In genomic region chr3:187112934-187113793, GRCh38 we compare ENCODE assay signal across 8 cellular contexts. TPM values are rescaled to one million over a fixed set of nuclear protein-coding genes. Genes with fewer than 3 reads are reported as not detected.
A peak's percentile ranks its signal among the peaks of the same experiment; 100 is the strongest.
DNase-seq lines count a peak whose midpoint lies in the region; ATAC-seq and TF ChIP-seq lines count a peak whose summit lies in the region.

No MANE protein-coding gene starts in this region.

- no peak for DNase-seq in right atrium auricular region (ENCODE audit: low spot score)
- no peak for DNase-seq in left ventricle myocardium superior
- DNase-seq in NCI-H69 (lab: John Stamatoyannopoulos, UW) = peak; percentile 3
- no peak for DNase-seq in dorsolateral prefrontal cortex
- DNase-seq in osteoblast (ENCODE audit: insufficient read length, low spot score, missing footprints) = no peak
- no peak for DNase-seq in aorta
- DNase-seq in epidermal melanocyte (ENCODE audit: insufficient read length, low spot score) = no peak

- intact Hi-C loops in left ventricle myocardium superior (cut with micrococcal nuclease) (no loop called here), dorsolateral prefrontal cortex (cut with DNase I) (no loop called here), aorta (cut with DNase I) (loop anchor here in 1 of 2 donors (5.0 kb wide), 1 partner anchor 54 kb away; no protein-coding TSS in a partner anchor)

- ATAC-seq in left ventricle myocardium superior (no peak), GM18867 (IDR thresholded peaks at IDR 0.05; ENCODE audit: unreplicated experiment) (no peak), aorta (ENCODE audit: low FRiP score) (no peak)

- H4K20me1 ChIP-seq in osteoblast (ENCODE audit: insufficient read depth, low read length) = no peaks in the 10 kb centered on the region

- H3K79me2 ChIP-seq in osteoblast (ENCODE audit: insufficient read depth, low read length) = no peaks in the 10 kb centered on the region

- no peak overlapping the region for H3K4me2 ChIP-seq in osteoblast (ENCODE audit: insufficient read depth, low read length)

- H3K4me3 ChIP-seq in right atrium auricular region (no peak overlapping the region), dorsolateral prefrontal cortex (no peak overlapping the region), osteoblast (ENCODE audit: insufficient read depth, low read length) (no peak overlapping the region), aorta (ENCODE audit: low read length in 2 of 2) (no peak overlapping the region)

- no peak overlapping the region for H3K27ac ChIP-seq in right atrium auricular region
- no peak overlapping the region for H3K27ac ChIP-seq in dorsolateral prefrontal cortex
- H3K27ac ChIP-seq in osteoblast (ENCODE audit: low read depth, low read length) = no peak overlapping the region
- H3K27ac ChIP-seq in aorta (ENCODE audit: low read depth in 1 of 2, low read length in 2 of 2) = no peak overlapping the region

- 36 to 43% methylated on average over 2 of the region's 2 CpGs for WGBS in aorta, 2 donors

- H3K9me3 ChIP-seq in right atrium auricular region (no peaks in the 10 kb centered on the region), osteoblast (ENCODE audit: low read depth, low read length) (no peaks in the 10 kb centered on the region), aorta (ENCODE audit: control insufficient read depth, low read length) (no peaks in the 10 kb centered on the region)

- no peaks in the 10 kb centered on the region for H3K36me3 ChIP-seq in right atrium auricular region
- no peaks in the 10 kb centered on the region for H3K36me3 ChIP-seq in osteoblast (ENCODE audit: insufficient read depth, low read length)
- no peaks in the 10 kb centered on the region for H3K36me3 ChIP-seq in aorta (ENCODE audit: control insufficient read depth in 1 of 2, insufficient read depth in 2 of 2, low read length in 1 of 2)

- no peaks in the 10 kb centered on the region for H3K27me3 ChIP-seq in right atrium auricular region
- H3K27me3 ChIP-seq in dorsolateral prefrontal cortex = no peaks in the 10 kb centered on the region
- no peaks in the 10 kb centered on the region for H3K27me3 ChIP-seq in osteoblast (ENCODE audit: insufficient read depth, low read length)
- H3K27me3 ChIP-seq in aorta (ENCODE audit: control insufficient read depth in 1 of 2, insufficient read depth in 2 of 2, low read length in 1 of 2) = no peaks in the 10 kb centered on the region

- H2AFZ ChIP-seq in osteoblast (ENCODE audit: low read length) = no peak overlapping the region

- H3K4me1 ChIP-seq in right atrium auricular region (peaks cover 0 to 1% of the 10 kb centered on the region in 2 donors), osteoblast (ENCODE audit: insufficient read depth, low read length) (peaks cover 3% of the 10 kb centered on the region), aorta (ENCODE audit: control insufficient read depth in 1 of 2, insufficient read depth in 2 of 2, low read length in 2 of 2) (peaks cover 2 to 10% of the 10 kb centered on the region in 2 donors)

- TF ChIP-seq CTCF in right atrium auricular region (IDR thresholded peaks at IDR 0.05) = peak; percentile 43 to 66
- TF ChIP-seq CTCF in dorsolateral prefrontal cortex (IDR thresholded peaks at IDR 0.05 in 54 of 56, conservative IDR thresholded peaks at IDR 0.05 in 2 of 56; ENCODE audit: low read depth in 1 of 56, partially characterized antibody in 56 of 56) = peak in 55 of 56 donors; percentile 36 to 73 (median 53)
- TF ChIP-seq CTCF in osteoblast (IDR thresholded peaks at IDR 0.05; ENCODE audit: extremely low read depth, low read depth, low read length) = peak; percentile 59

RNA-seq across cellular contexts. Expression of gene RPL39L, which starts 26.1 kb away (rescaled TPM):
- 10 to 100 TPM; 11.9 to 12.7 TPM for total RNA-seq in right atrium auricular region
- total RNA-seq in left ventricle myocardium superior = 4.1 TPM
- 1 to 10 TPM; 1.7 to 9.9 (median 5.1) TPM for total RNA-seq in dorsolateral prefrontal cortex
- 7.6 and 9.1 TPM in 2 replicates for total RNA-seq in osteoblast
- 10 to 100 TPM in 1 of 2 donors, 1 to 10 TPM in 1; 10.0 to 10.5 TPM for total RNA-seq in aorta
- polyA plus RNA-seq in aorta = 10 to 100 TPM; 35.0 to 51.5 TPM
